In genomic region chr1:219746141-219746540, GRCh38 we compare ENCODE assay signal across 29 cellular contexts.
"Had no signal": no experiment of that assay in that cellular context is flagged by ENCODE, and none has a peak within 500 bp of the region (broad histone marks: within the 10 kb centered on the region; RNA-seq: fewer than 3 reads in every experiment).

No MANE protein-coding gene starts in this region.

- H3K36me3 ChIP-seq: left lung, lower lobe of right lung, pancreas, prostate gland, suprapubic skin, thoracic aorta, tibial artery, upper lobe of right lung had no signal

- H3K4me1 ChIP-seq: left lung, lower lobe of right lung, pancreas, prostate gland, suprapubic skin, tibial artery, upper lobe of right lung had no signal

- ATAC-seq: left colon; left lung; lower lobe of right lung; natural killer cell; pancreas; right cardiac atrium; sciatic nerve; stimulated activated effector memory CD8-positive, alpha-beta T cell treated with anti-CD3 and anti-CD28 coated beads, Interleukin-12 subunit alpha, Interleukin-12 subunit beta, amount 100 ng/mL, for 72 hours; upper lobe of right lung had no signal

- H3K9me3 ChIP-seq: left lung, lower lobe of right lung, pancreas, prostate gland, suprapubic skin, thoracic aorta, tibial artery, upper lobe of right lung had no signal

- H3K27ac ChIP-seq: left lung, lower lobe of right lung, pancreas, prostate gland, skin epidermis, suprapubic skin, thoracic aorta, tibial artery, upper lobe of right lung had no signal

- DNase-seq: hypothalamus; immature natural killer cell; kidney; left colon; left lung; lower lobe of right lung; mammary epithelial cell; naive B cell; natural killer cell; nephron progenitor cell; nucleus accumbens; pancreas; posterior cingulate gyrus; retina; right cardiac atrium; stimulated activated CD4-positive, alpha-beta T cell treated with anti-CD3 and anti-CD28 coated beads, Interleukin-12 subunit alpha, Interleukin-12 subunit beta, amount 100 ng/mL, for 4 hours; stimulated activated CD4-positive, alpha-beta T cell treated with anti-CD3 and anti-CD28 coated beads, Interleukin-15, amount 100 ng/mL, for 24 hours; stimulated activated CD4-positive, alpha-beta T cell treated with anti-CD3 and anti-CD28 coated beads, Interleukin-2, amount 100 ng/mL, for 24 hours; stimulated activated CD4-positive, alpha-beta T cell treated with anti-CD3 and anti-CD28 coated beads, Interleukin-4, amount 100 ng/mL, for 1 hour; stimulated activated naive CD4-positive, alpha-beta T cell; tibial artery; trophoblast cell; upper lobe of right lung had no signal

- H3K4me3 ChIP-seq: left lung, lower lobe of right lung, pancreas, prostate gland, skin epidermis, suprapubic skin, thoracic aorta, tibial artery, upper lobe of right lung had no signal

- H3K27me3 ChIP-seq: left lung, pancreas, suprapubic skin, tibial artery, upper lobe of right lung had no signal
